29 cellular contexts compared by ENCODE assay signal in the genomic region with DNA sequence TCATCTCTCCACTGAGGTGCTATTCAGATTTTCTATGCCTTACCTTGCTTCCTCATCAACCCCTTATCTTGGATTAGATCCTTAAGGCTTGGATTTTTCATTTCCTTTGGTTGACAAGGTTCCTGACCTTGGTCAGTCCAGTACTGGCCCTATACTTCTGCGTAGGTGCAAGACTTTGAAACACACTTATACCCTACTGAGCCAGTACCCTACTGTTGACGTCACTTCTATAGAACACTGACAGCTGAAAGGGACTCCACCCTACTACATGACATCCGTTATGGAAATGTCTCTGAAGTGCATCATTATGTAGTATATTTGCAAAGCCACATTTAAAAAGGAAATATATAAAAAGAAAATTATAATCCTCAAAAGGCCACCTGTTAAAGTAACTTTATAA.
"Had no signal": no experiment of that assay in that cellular context is flagged by ENCODE, and none has a peak within 500 bp of the region (broad histone marks: within the 10 kb centered on the region; RNA-seq: fewer than 3 reads in every experiment).

No MANE protein-coding gene starts in this region.

- H3K27ac Mint-ChIP-seq: immature natural killer cell; mesothelial cell of epicardium; natural killer cell; stimulated activated memory B cell treated with anti-CD40 and anti-IgM and Interleukin-4, amounts not matched to agents 10 μg/mL and 1 μg/mL and 100 μg/mL, for 72 hours had no signal

- H3K4me1 ChIP-seq: left ventricle myocardium inferior, pancreas, prostate gland, sigmoid colon, spleen, stomach, testis, thyroid gland, transverse colon, upper lobe of right lung had no signal

- FAIRE-seq: islet of Langerhans, pancreas, small intestine, urothelium cell line had no signal

- H3K36me3 Mint-ChIP-seq: immature natural killer cell; naive B cell; natural killer cell; stimulated activated memory B cell treated with anti-CD40 and anti-IgM and Interleukin-4, amounts not matched to agents 10 μg/mL and 1 μg/mL and 100 μg/mL, for 72 hours had no signal

- H3K27me3 Mint-ChIP-seq: stimulated activated memory B cell treated with anti-CD40 and anti-IgM and Interleukin-4, amounts not matched to agents 10 μg/mL and 1 μg/mL and 100 μg/mL, for 72 hours had no signal

- H3K4me3 Mint-ChIP-seq: immature natural killer cell; mesothelial cell of epicardium; naive B cell; natural killer cell; neural crest cell; stimulated activated memory B cell treated with anti-CD40 and anti-IgM and Interleukin-4, amounts not matched to agents 10 μg/mL and 1 μg/mL and 100 μg/mL, for 72 hours had no signal

- H3K9me3 ChIP-seq: left ventricle myocardium inferior, pancreas, prostate gland, sigmoid colon, spleen, stomach, testis, thyroid gland, transverse colon, upper lobe of right lung had no signal

- H3K27ac ChIP-seq: left ventricle myocardium inferior, pancreas, prostate gland, sigmoid colon, spleen, stomach, testis, thyroid gland, transverse colon, upper lobe of right lung had no signal

- ATAC-seq: natural killer cell; pancreas; right cardiac atrium; stimulated activated memory B cell treated with anti-CD40 and anti-IgM and Interleukin-4, amounts not matched to agents 10 μg/mL and 1 μg/mL and 100 μg/mL, for 72 hours; stimulated activated naive CD8-positive, alpha-beta T cell treated with anti-CD3 and anti-CD28 coated beads, Interleukin-15, Interleukin-2, amounts not matched to agents 100 U/mL and 50 U/mL, for 24 hours; upper lobe of right lung had no signal

- H3K9me3 Mint-ChIP-seq: immature natural killer cell; mesothelial cell of epicardium; naive B cell; natural killer cell; neural crest cell; stimulated activated memory B cell treated with anti-CD40 and anti-IgM and Interleukin-4, amounts not matched to agents 10 μg/mL and 1 μg/mL and 100 μg/mL, for 72 hours had no signal

- DNase-seq: hypothalamus; immature natural killer cell; left ventricle myocardium inferior; mesendoderm; naive B cell; natural killer cell; nucleus accumbens; pancreas; posterior cingulate gyrus; retina; right cardiac atrium; sigmoid colon; small intestine; spleen; stimulated activated CD4-positive, alpha-beta T cell treated with anti-CD3 and anti-CD28 coated beads, Interleukin-4, amount 100 ng/mL, for 4 hours; stimulated activated CD8-positive, alpha-beta memory T cell treated with anti-CD3 and anti-CD28 coated beads, Interleukin-4, amount 100 ng/mL, for 48 hours; stimulated activated naive CD8-positive, alpha-beta T cell treated with anti-CD3 and anti-CD28 coated beads, Interleukin-15, Interleukin-2, amounts not matched to agents 100 U/mL and 50 U/mL, for 24 hours; stomach; testis; thyroid gland; transverse colon; upper lobe of right lung had no signal

- H3K27me3 ChIP-seq: sigmoid colon, spleen, stomach, testis, thyroid gland, transverse colon, upper lobe of right lung had no signal

- H3K36me3 ChIP-seq: left ventricle myocardium inferior, pancreas, prostate gland, sigmoid colon, spleen, stomach, thyroid gland, transverse colon, upper lobe of right lung had no signal

- H3K4me1 Mint-ChIP-seq: immature natural killer cell; naive B cell; natural killer cell; stimulated activated memory B cell treated with anti-CD40 and anti-IgM and Interleukin-4, amounts not matched to agents 10 μg/mL and 1 μg/mL and 100 μg/mL, for 72 hours had no signal

- H3K4me3 ChIP-seq: left ventricle myocardium inferior, lung, pancreas, prostate gland, sigmoid colon, spleen, stomach, testis, thyroid gland, transverse colon, upper lobe of right lung had no signal
